In the genomic region with DNA sequence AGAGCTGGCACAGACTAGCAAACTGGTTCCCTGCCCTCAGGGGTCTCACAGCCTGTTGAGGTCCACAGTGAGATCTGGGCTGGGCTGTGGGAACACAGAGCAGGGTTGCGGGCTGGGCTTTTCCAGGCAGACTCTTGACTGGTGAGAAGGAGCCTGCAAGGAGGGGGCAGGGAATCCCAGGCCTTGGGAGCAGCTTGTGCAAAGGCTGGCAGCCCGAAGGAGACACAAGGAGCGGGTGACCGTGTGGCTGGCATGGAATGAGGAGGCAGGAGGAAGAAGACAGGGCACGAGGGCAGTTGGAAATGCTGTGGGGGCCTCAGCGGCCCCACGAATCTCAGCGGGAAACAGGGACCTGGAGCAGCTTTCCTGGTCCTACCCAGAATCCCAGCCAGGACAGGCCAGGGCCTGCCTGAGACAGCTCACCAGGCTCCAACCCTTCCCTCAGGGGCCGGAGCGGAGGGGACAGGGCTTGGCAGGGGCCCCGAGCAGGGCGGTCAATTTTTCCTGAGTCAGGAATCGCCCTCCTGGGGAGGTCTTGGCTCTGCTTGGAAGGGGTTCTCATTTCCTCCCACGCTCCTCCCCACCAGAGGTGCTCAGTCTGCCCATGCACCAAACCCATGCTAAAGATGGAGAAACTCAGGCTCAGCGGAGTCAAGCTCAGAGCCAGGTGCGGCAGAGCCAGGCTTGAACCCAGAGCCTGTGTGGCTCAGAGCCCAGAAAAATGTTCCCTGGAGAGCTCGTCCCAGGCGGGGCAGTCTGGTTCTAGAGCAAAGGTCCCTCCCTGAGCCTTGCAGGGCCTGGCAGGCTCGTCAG, we compare ENCODE assay signal across 13 cellular contexts. TPM values are rescaled to one million over a fixed set of nuclear protein-coding genes. Genes with fewer than 3 reads are reported as not detected.
DNase-seq lines count a peak whose midpoint lies in the region; ATAC-seq and TF ChIP-seq lines count a peak whose summit lies in the region.
"Had no signal": no experiment of that assay in that cellular context is flagged by ENCODE, and none has a peak within 500 bp of the region (broad histone marks: within the 10 kb centered on the region; RNA-seq: fewer than 3 reads in every experiment).

No MANE protein-coding gene starts in this region.

- POLR2A ChIA-PET in HEK293 (lab: Yijun Ruan, JAX) (interaction anchor here (0.6 kb wide), 1 partner anchor 16 kb away, joined by 5 read pairs; no protein-coding TSS in a partner anchor), MCF 10A (lab: Yijun Ruan, JAX) (interaction anchor here (0.5 to 3.4 kb wide), 25 partner anchors 9 to 438 kb away, joined by 3 to 40 read pairs (median 5); partner anchors contain the start of genes LITAF, SOCS1 and ZC3H7A)

- peaks cover 18% of the 10 kb centered on the region for H3K4me1 Mint-ChIP-seq in MCF 10A (ENCODE audit: insufficient read depth, unreplicated experiment)

- ATAC-seq in right cardiac atrium (peak; percentile 35 to 64), psoas muscle (peak in 2 of 4 donors; percentile 16 to 28)
- ATAC-seq: stimulated activated naive CD8-positive, alpha-beta T cell treated with anti-CD3 and anti-CD28 coated beads, Interleukin-15, amount 100 ng/mL, for 72 hours had no signal

- intact Hi-C loops in MCF 10A (cut with micrococcal nuclease) = no loop called here
- intact Hi-C loops in right cardiac atrium (cut with DNase I) = no loop called here
- intact Hi-C loops in psoas muscle (cut with DNase I) = no loop called here

- H3K4me3 ChIP-seq in HEK293 (ENCODE audit: low read depth, low read length) (no peak overlapping the region), right cardiac atrium (ENCODE audit: low read length) (no peak overlapping the region), psoas muscle (no peak overlapping the region), MM.1S (ENCODE audit: low read length) (no peak overlapping the region)

- CTCF ChIA-PET in HEK293 (lab: Yijun Ruan, JAX) = interaction anchor here (0.6 to 1.1 kb wide), 4 partner anchors 17 to 255 kb away, joined by 3 to 5 read pairs (median 4); no protein-coding TSS in a partner anchor
- CTCF ChIA-PET in MCF 10A (lab: Yijun Ruan, JAX) = interaction anchor here (0.6 to 4.2 kb wide), 16 partner anchors 8 to 263 kb away, joined by 3 to 31 read pairs (median 4); partner anchors contain the start of gene SNN

- no TSS peak for BruUV-seq in MCF 10A (replicated peaks; lab: Mats Ljungman, UMichigan)

- no peaks in the 10 kb centered on the region for H4K20me1 ChIP-seq in MM.1S (ENCODE audit: insufficient read depth, low read length)

- H3K27ac ChIP-seq in HEK293 (ENCODE audit: extremely low read depth, low read depth, low read length) (no peak overlapping the region; the same call in 1 of the 2 replicates), right cardiac atrium (ENCODE audit: low read length) (no peak overlapping the region), psoas muscle (peak overlapping the region; percentile 42), MM.1S (ENCODE audit: low read length) (no peak overlapping the region)

- no peak overlapping the region for H2AFZ ChIP-seq in MM.1S (ENCODE audit: low read length)

- no peaks in the 10 kb centered on the region for H3K36me3 ChIP-seq in HEK293 (ENCODE audit: control insufficient read depth in 2 of 2, insufficient read depth in 1 of 2, low read length in 2 of 2)
- H3K36me3 ChIP-seq in psoas muscle (ENCODE audit: insufficient read depth in 1 of 2, low read depth in 1 of 2) = no peaks in the 10 kb centered on the region
- no peaks in the 10 kb centered on the region for H3K36me3 ChIP-seq in MM.1S (replicated peaks; ENCODE audit: insufficient read depth, low read length)

- H3K27ac Mint-ChIP-seq in MCF 10A (ENCODE audit: low read depth, unreplicated experiment) = peak overlapping the region; percentile 94
- H3K27ac Mint-ChIP-seq: activated CD4-positive, alpha-beta T cell treated with anti-CD3 and anti-CD28 coated beads, Interleukin-2, amount 10 ng/mL, durations not matched to agents 24 days and 14 days had no signal

- H3K9me3 ChIP-seq in HEK293 (ENCODE audit: control insufficient read depth, insufficient read depth, low read depth, low read length) = no peaks in the 10 kb centered on the region
- no peaks in the 10 kb centered on the region for H3K9me3 ChIP-seq in right cardiac atrium (ENCODE audit: control insufficient read depth, low read length)
- H3K9me3 ChIP-seq in psoas muscle = no peaks in the 10 kb centered on the region
- no peaks in the 10 kb centered on the region for H3K9me3 ChIP-seq in MM.1S (replicated peaks; ENCODE audit: insufficient read depth, low read length)

- H3K27me3 ChIP-seq in right cardiac atrium (ENCODE audit: control insufficient read depth, insufficient read depth) = no peaks in the 10 kb centered on the region
- H3K27me3 ChIP-seq in psoas muscle (ENCODE audit: insufficient read depth in 3 of 3, low read length in 2 of 3) = no peaks in the 10 kb centered on the region
- no peaks in the 10 kb centered on the region for H3K27me3 ChIP-seq in MM.1S (replicated peaks; ENCODE audit: insufficient read depth, low read length)

- H3F3A ChIP-seq in MM.1S (ENCODE audit: insufficient read depth, low read length) = no peaks in the 10 kb centered on the region

- no peaks in the 10 kb centered on the region for H3K27me3 Mint-ChIP-seq in MCF 10A (ENCODE audit: insufficient read depth, unreplicated experiment)
- H3K27me3 Mint-ChIP-seq: stimulated activated naive CD8-positive, alpha-beta T cell treated with anti-CD3 and anti-CD28 coated beads, Interleukin-15, amount 100 ng/mL, for 72 hours had no signal

- H3K9ac ChIP-seq in MM.1S (ENCODE audit: low read length) = no peak overlapping the region

- no peaks in the 10 kb centered on the region for H3K9me3 Mint-ChIP-seq in MCF 10A (ENCODE audit: unreplicated experiment)
- H3K9me3 Mint-ChIP-seq: activated CD4-positive, alpha-beta T cell treated with anti-CD3 and anti-CD28 coated beads, Interleukin-2, amount 10 ng/mL, durations not matched to agents 24 days and 14 days; brain; stimulated activated naive CD8-positive, alpha-beta T cell treated with anti-CD3 and anti-CD28 coated beads, Interleukin-15, amount 100 ng/mL, for 72 hours had no signal

- 64% methylated on average over 19 of the region's 19 CpGs for whole genome bisulfite sequencing in right cardiac atrium
- 59 to 68% (median 59%) methylated on average over 16 to 19 of the region's 19 CpGs for WGBS in psoas muscle, 3 donors

- no peak for TF ChIP-seq CTCF in HEK293 (tag by site-specific recombination; IDR thresholded peaks at IDR 0.05)
- TF ChIP-seq CTCF in MCF 10A (IDR thresholded peaks at IDR 0.05; ENCODE audit: unreplicated experiment) = no peak
- TF ChIP-seq CTCF in psoas muscle (IDR thresholded peaks at IDR 0.05) = no peak
- no peak for TF ChIP-seq CTCF in MM.1S (IDR thresholded peaks at IDR 0.05; ENCODE audit: low read length)

- H3K9me2 ChIP-seq in MM.1S (replicated peaks; ENCODE audit: insufficient read depth, low read length) = no peaks in the 10 kb centered on the region

- H3K4me1 ChIP-seq in HEK293 (ENCODE audit: control insufficient read depth, insufficient read depth, low read length) (no peaks in the 10 kb centered on the region), right cardiac atrium (ENCODE audit: control insufficient read depth, insufficient read depth, low read length) (no peaks in the 10 kb centered on the region), psoas muscle (peaks cover 8% of the 10 kb centered on the region), MM.1S (ENCODE audit: low read length) (no peaks in the 10 kb centered on the region)

- H3K4me3 Mint-ChIP-seq in MCF 10A (ENCODE audit: unreplicated experiment) = peak overlapping the region; percentile 37
- H3K4me3 Mint-ChIP-seq: activated CD4-positive, alpha-beta T cell treated with anti-CD3 and anti-CD28 coated beads, Interleukin-2, amount 10 ng/mL, durations not matched to agents 24 days and 14 days; brain; stimulated activated naive CD8-positive, alpha-beta T cell treated with anti-CD3 and anti-CD28 coated beads, Interleukin-15, amount 100 ng/mL, for 72 hours had no signal

- no peak overlapping the region for H3K4me2 ChIP-seq in MM.1S (ENCODE audit: low read depth, low read length)

- H3K79me2 ChIP-seq in MM.1S (ENCODE audit: low read length) = no peaks in the 10 kb centered on the region

- no peaks in the 10 kb centered on the region for H3K36me3 Mint-ChIP-seq in MCF 10A (ENCODE audit: insufficient read depth, unreplicated experiment)
- H3K36me3 Mint-ChIP-seq: brain had no signal

- peak; percentile 97 for DNase-seq in MCF 10A (ENCODE audit: unreplicated experiment)
- DNase-seq in right cardiac atrium = peak in 1 of 3 donors; percentile 64
- DNase-seq in psoas muscle = no peak
- DNase-seq in DMS114 treated with DMSO at 0.1 percent for 48 hours (lab: John Stamatoyannopoulos, UW; ENCODE audit: unreplicated experiment) = no peak
- DNase-seq in NCI-H2107 treated with DMSO at 0.1 percent for 48 hours (lab: John Stamatoyannopoulos, UW; ENCODE audit: unreplicated experiment) = no peak
- no peak for DNase-seq in activated CD4-positive, alpha-beta T cell treated with anti-CD3 and anti-CD28 coated beads, Interleukin-2, amount 50 U/mL, for 1 hour
- no peak for DNase-seq in MM.1S
- DNase-seq: activated CD4-positive, alpha-beta T cell treated with anti-CD3 and anti-CD28 coated beads, Interleukin-2, amount 10 ng/mL, durations not matched to agents 24 days and 14 days; NCI-H1694 treated with DMSO at 0.1 percent for 48 hours; stimulated activated naive CD8-positive, alpha-beta T cell treated with anti-CD3 and anti-CD28 coated beads, Interleukin-15, amount 100 ng/mL, for 72 hours; T-helper 1 cell had no signal

TF ChIP-seq in HEK293, 187 proteins besides CTCF, POLR2A, EP300 and RAD21 (continues in another document):
- TF ChIP-seq ZNF561 (tag by site-specific recombination; IDR thresholded peaks at IDR 0.05; ENCODE audit: borderline replicate concordance) = no peak
- no peak for TF ChIP-seq ZNF23 (tag by site-specific recombination; IDR thresholded peaks at IDR 0.05; ENCODE audit: borderline replicate concordance)
- no peak for TF ChIP-seq ZBTB7A (tag by site-specific recombination; IDR thresholded peaks at IDR 0.05; ENCODE audit: low read depth)
- TF ChIP-seq ZIC2 (tag by site-specific recombination; IDR thresholded peaks at IDR 0.05) = peak; percentile 68
- TF ChIP-seq ZNF600 (tag by site-specific recombination; IDR thresholded peaks at IDR 0.05) = 0 out of 2 replicates have a peak, but pooled peaks have one; percentile 22
- TF ChIP-seq BCL11B (tag by site-specific recombination; IDR thresholded peaks at IDR 0.05; ENCODE audit: low read depth) = no peak

RNA-seq across cellular contexts. Expression of gene SNN, which starts 9.2 kb away (rescaled TPM):
- 1.9 and 5.8 TPM in 2 replicates for total RNA-seq in MCF 10A (2022)
- 10 to 100 TPM; 24.8 to 33.3 (median 26.1) TPM for total RNA-seq in right cardiac atrium
- polyA plus RNA-seq in right cardiac atrium = 24.4 TPM
- total RNA-seq in psoas muscle = 100 to 1,000 TPM in 2 of 4 donors, 10 to 100 TPM in 2; 30.3 to 113 (median 83.8) TPM
- 100 to 1,000 TPM in 2 of 3 donors, 10 to 100 TPM in 1; 56.9 to 152 (median 107) TPM for polyA plus RNA-seq in psoas muscle
